In genomic region chr3:12999147-13000140, GRCh38 we compare ENCODE assay signal across 8 cellular contexts.
DNase-seq lines count a peak whose midpoint lies in the region; ATAC-seq and TF ChIP-seq lines count a peak whose summit lies in the region.

No MANE protein-coding gene starts in this region.

- H3K79me1 ChIP-seq in trophoblast cell (ENCODE audit: low read length): peaks cover 4% of the 10 kb centered on the region

- TF ChIP-seq POLR2A in body of pancreas (IDR thresholded peaks at IDR 0.05): no peak

- no peak overlapping the region for H3K9ac ChIP-seq in trophoblast cell (ENCODE audit: low read length)

- H4K8ac ChIP-seq in trophoblast cell (ENCODE audit: low read depth, low read length): no peak overlapping the region

- H4K91ac ChIP-seq in trophoblast cell (ENCODE audit: low read depth, low read length): no peak overlapping the region

- 59 to 71% methylated on average over 14 of the region's 14 CpGs for WGBS in body of pancreas, 2 donors
- 100% methylated on average over 2 of the region's 14 CpGs for WGBS in trophoblast cell (ENCODE audit: extremely low coverage, insufficient coverage, insufficient read length)

- H3K4me3 ChIP-seq in body of pancreas: no peak overlapping the region
- H3K4me3 ChIP-seq in trophoblast cell (ENCODE audit: low read depth, low read length): no peak overlapping the region

- DNase-seq in HT-29 (ENCODE audit: low spot score): peak; percentile 81
- peak; percentile 41 to 85 (median 50) for DNase-seq in body of pancreas
- peak; percentile 50 to 52 for DNase-seq in trophoblast cell
- DNase-seq in NCI-H1694 treated with DMSO at 0.1 percent for 48 hours (lab: John Stamatoyannopoulos, UW): no peak
- DNase-seq in islet precursor cell: no peak

- no peak overlapping the region for H2BK120ac ChIP-seq in trophoblast cell (ENCODE audit: insufficient read depth, low read length, poor library complexity)

- no peak overlapping the region for H2BK5ac ChIP-seq in trophoblast cell (ENCODE audit: low read depth, low read length, poor library complexity)

- intact Hi-C loops in body of pancreas (cut with DNase I): no loop called here

- no peak overlapping the region for H2AK5ac ChIP-seq in trophoblast cell (ENCODE audit: low read length)

- H3K4me1 ChIP-seq in body of pancreas (peaks cover 14% of the 10 kb centered on the region), trophoblast cell (ENCODE audit: control insufficient read depth in 1 of 2, insufficient read depth in 2 of 2, low read length in 2 of 2) (peaks cover 0 to 2% of the 10 kb centered on the region in 2 experiments)

- H3K18ac ChIP-seq in trophoblast cell (ENCODE audit: low read length): no peak overlapping the region

- H3K27me3 ChIP-seq in body of pancreas (no peaks in the 10 kb centered on the region), trophoblast cell (ENCODE audit: insufficient read depth, low read length) (no peaks in the 10 kb centered on the region)

- TF ChIP-seq CTCF in body of pancreas (IDR thresholded peaks at IDR 0.05): no peak

- H3K9me3 ChIP-seq in body of pancreas (no peaks in the 10 kb centered on the region), trophoblast cell (ENCODE audit: insufficient read depth, low read depth, low read length) (no peaks in the 10 kb centered on the region)

- H3K27ac ChIP-seq in body of pancreas (peak overlapping the region in 2 of 4 donors; percentile 35 to 66), trophoblast cell (ENCODE audit: low read depth, low read length) (no peak overlapping the region)

- H3K4me2 ChIP-seq in trophoblast cell (ENCODE audit: low read length): no peak overlapping the region

- H3K14ac ChIP-seq in trophoblast cell (ENCODE audit: low read length): no peak overlapping the region

- no peaks in the 10 kb centered on the region for H3K36me3 ChIP-seq in body of pancreas (replicated peaks in 1 of 2; ENCODE audit: insufficient read depth in 1 of 2, low read depth in 2 of 2)
- no peaks in the 10 kb centered on the region for H3K36me3 ChIP-seq in trophoblast cell (ENCODE audit: control insufficient read depth in 1 of 2, insufficient read depth in 2 of 2, low read length in 2 of 2)

- no peak overlapping the region for H2BK12ac ChIP-seq in trophoblast cell (ENCODE audit: low read length)

- no peak overlapping the region for H4K12ac ChIP-seq in trophoblast cell (ENCODE audit: low read depth, low read length)

- peaks cover 2% of the 10 kb centered on the region for H3K79me2 ChIP-seq in trophoblast cell (ENCODE audit: control insufficient read depth, insufficient read depth, low read length, poor library complexity)

- no peak overlapping the region for H3K23ac ChIP-seq in trophoblast cell (ENCODE audit: low read length)

- no peak overlapping the region for H2AFZ ChIP-seq in trophoblast cell (ENCODE audit: insufficient read depth, low read length, poor library complexity)

- no peak overlapping the region for H3K4ac ChIP-seq in trophoblast cell (ENCODE audit: low read depth, low read length)

- ATAC-seq in GM19463 (IDR thresholded peaks at IDR 0.05; ENCODE audit: unreplicated experiment) (peak; percentile 46), body of pancreas (peak; percentile 8), GM18870 (IDR thresholded peaks at IDR 0.05; ENCODE audit: unreplicated experiment) (no peak), GM18909 (IDR thresholded peaks at IDR 0.05; ENCODE audit: poor library complexity, unreplicated experiment) (no peak)

Comparison
In these comparisons a context has a peak if more than half of its experiments do, and no peak if none do; other contexts are left out.
1. ATAC-seq: peak in GM19463 (single experiment) and body of pancreas (single experiment); none in GM18870 (single experiment) and GM18909 (single experiment).
2. DNase-seq: peak in HT-29 (single experiment), body of pancreas (4 of 4) and trophoblast cell (2 of 2); none in NCI-H1694 treated with DMSO at 0.1 percent for 48 hours (single experiment) and islet precursor cell (single experiment).